ENCODE assay signal across 23 cellular contexts in the genomic region with DNA sequence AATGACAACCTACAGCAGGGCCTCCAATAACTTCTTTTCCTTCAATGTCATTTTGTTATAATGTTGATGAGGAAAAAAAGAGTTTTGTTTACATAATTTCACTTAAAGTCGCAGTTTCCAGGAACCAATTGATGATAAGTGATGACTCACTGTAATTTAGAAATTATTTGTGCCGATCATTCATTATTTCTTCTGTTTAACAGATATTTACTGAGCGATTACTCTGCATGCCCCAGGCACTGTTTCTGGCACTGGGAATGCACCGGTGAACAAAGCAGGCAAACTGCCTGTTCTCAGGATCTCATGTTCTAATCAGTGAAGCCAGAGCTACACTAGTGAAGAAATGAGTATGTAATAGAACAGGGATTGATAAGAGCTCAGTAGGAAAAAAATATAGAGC.
A peak's percentile ranks its signal among the peaks of the same experiment; 100 is the strongest.
DNase-seq lines count a peak whose midpoint lies in the region; ATAC-seq, FAIRE-seq and TF ChIP-seq lines count a peak whose summit lies in the region.
"Had no signal": no experiment of that assay in that cellular context is flagged by ENCODE, and none has a peak within 500 bp of the region (broad histone marks: within the 10 kb centered on the region; RNA-seq: fewer than 3 reads in every experiment).

No MANE protein-coding gene starts in this region.

- H3K27ac Mint-ChIP-seq in CD8-positive, alpha-beta memory T cell, result no peak overlapping the region
- H3K27ac Mint-ChIP-seq: GM23338, H9 had no signal

- no TSS peak for BruUV-seq in HepG2 (replicated peaks; lab: Mats Ljungman, UMichigan)

- H3K27ac ChIP-seq in HepG2 (ENCODE audit: extremely low read length, insufficient read depth, low read length) (no peak overlapping the region), right lobe of liver (no peak overlapping the region), keratinocyte (ENCODE audit: control insufficient read depth, insufficient read depth, low read length) (no peak overlapping the region)
- H3K27ac ChIP-seq in CD8-positive, alpha-beta memory T cell (ENCODE audit: low read depth, low read length), result no peak overlapping the region

- CTCF ChIA-PET in HepG2 (lab: Yijun Ruan, JAX; ENCODE audit: low intra/inter-chr PET ratio, low total read pairs), result no interaction called here
- CTCF ChIA-PET in CD8-positive, alpha-beta memory T cell (lab: Charles Lee), result no interaction called here

- no peaks in the 10 kb centered on the region for H3K4me1 Mint-ChIP-seq in CD8-positive, alpha-beta memory T cell
- H3K4me1 Mint-ChIP-seq: GM23338 had no signal

- TF ChIP-seq RAD21 in HepG2 (CRISPR knock-in tag; IDR thresholded peaks at IDR 0.05), result no peak

- H2AFZ ChIP-seq in HepG2 (ENCODE audit: low read length), result no peak overlapping the region
- H2AFZ ChIP-seq in keratinocyte (ENCODE audit: control insufficient read depth, low read length), result no peak overlapping the region
- H2AFZ ChIP-seq: GM23338 had no signal

- no peaks in the 10 kb centered on the region for H3K9me1 ChIP-seq in keratinocyte (ENCODE audit: control insufficient read depth, extremely low read depth, insufficient read depth, low read length)

- FAIRE-seq in HepG2 (lab: Jason Lieb, UNC) (no peak), keratinocyte (lab: Jason Lieb, UNC) (peak; percentile 13)
- FAIRE-seq: D721Med, GM12878 had no signal

- H4K20me1 ChIP-seq in HepG2 (ENCODE audit: insufficient read depth, low read length) (no peaks in the 10 kb centered on the region), keratinocyte (ENCODE audit: control insufficient read depth, extremely low read depth, insufficient read depth, low read length) (no peaks in the 10 kb centered on the region)

- no peak overlapping the region for H3K4me3 Mint-ChIP-seq in CD8-positive, alpha-beta memory T cell
- H3K4me3 Mint-ChIP-seq: GM23338, H9 had no signal

- no peaks in the 10 kb centered on the region for H3K79me2 ChIP-seq in HepG2 (ENCODE audit: insufficient read depth, low read length)
- H3K79me2 ChIP-seq in keratinocyte (ENCODE audit: control insufficient read depth, insufficient read depth, low read length), result no peaks in the 10 kb centered on the region

- H3K9me3 ChIP-seq in HepG2 (ENCODE audit: low read length) (no peaks in the 10 kb centered on the region), right lobe of liver (no peaks in the 10 kb centered on the region), keratinocyte (ENCODE audit: control insufficient read depth, low read depth, low read length) (no peaks in the 10 kb centered on the region)
- H3K9me3 ChIP-seq in CD8-positive, alpha-beta memory T cell (ENCODE audit: low read length), result no peaks in the 10 kb centered on the region

- H3K27me3 Mint-ChIP-seq in CD8-positive, alpha-beta memory T cell, result peaks cover 9% of the 10 kb centered on the region in 2 donors

- dilution Hi-C loops in keratinocyte (cut with MboI; ENCODE audit: extremely low pct_ligation_motif_present, low sequenced_read_pairs), result no loop called here

- no peaks in the 10 kb centered on the region for H3K36me3 Mint-ChIP-seq in CD8-positive, alpha-beta memory T cell

- H3K9ac ChIP-seq in HepG2 (ENCODE audit: insufficient read depth, low read depth, low read length), result no peak overlapping the region
- no peak overlapping the region for H3K9ac ChIP-seq in keratinocyte (ENCODE audit: control insufficient read depth, extremely low read depth, insufficient read depth, low read length)

- TF ChIP-seq POLR2A in HepG2 (IDR thresholded peaks at IDR 0.05; ENCODE audit: insufficient read depth in 1 of 2, low read depth in 2 of 2, low read length in 2 of 2), result no peak
- no peak for TF ChIP-seq POLR2A in right lobe of liver (IDR thresholded peaks at IDR 0.05)

- TF ChIP-seq EP300 in HepG2 (IDR thresholded peaks at IDR 0.05; ENCODE audit: low read depth in 2 of 2, low read length in 2 of 2), result no peak
- TF ChIP-seq EP300 in HepG2 (CRISPR knock-in tag; IDR thresholded peaks at IDR 0.05; ENCODE audit: borderline replicate concordance), result no peak

- H3K9me3 Mint-ChIP-seq in CD8-positive, alpha-beta memory T cell, result peaks cover 0 to 4% (median 0%) of the 10 kb centered on the region in 5 donors
- H3K9me3 Mint-ChIP-seq: GM23338, H9 had no signal

- H3K36me3 ChIP-seq in HepG2 (replicated peaks in 1 of 2; ENCODE audit: control insufficient read depth in 1 of 2, insufficient read depth in 2 of 2, low read length in 2 of 2) (no peaks in the 10 kb centered on the region), right lobe of liver (no peaks in the 10 kb centered on the region), keratinocyte (ENCODE audit: control insufficient read depth in 2 of 2, extremely low read depth in 1 of 2, insufficient read depth in 2 of 2, low read length in 2 of 2) (no peaks in the 10 kb centered on the region)
- H3K36me3 ChIP-seq in CD8-positive, alpha-beta memory T cell (ENCODE audit: insufficient read depth, low read length), result no peaks in the 10 kb centered on the region

- in situ Hi-C loops in HepG2 (cut with HindIII; ENCODE audit: extremely low pct_ligation_motif_present, low pct_unique_long_range_greater_than_20kb), result no loop called here

- no peak overlapping the region for H3K4me3 ChIP-seq in HepG2 (replicated peaks in 1 of 3; ENCODE audit: insufficient read depth in 1 of 3, low read depth in 2 of 3, low read length in 3 of 3)
- no peak overlapping the region for H3K4me3 ChIP-seq in right lobe of liver
- no peak overlapping the region for H3K4me3 ChIP-seq in epithelial cell of esophagus (ENCODE audit: low read length)
- H3K4me3 ChIP-seq in keratinocyte (ENCODE audit: control insufficient read depth in 2 of 3, extremely low read depth in 1 of 3, insufficient read depth in 2 of 3, low read depth in 1 of 3, low read length in 3 of 3), result no peak overlapping the region
- no peak overlapping the region for H3K4me3 ChIP-seq in CD8-positive, alpha-beta memory T cell (ENCODE audit: low read length)
- H3K4me3 ChIP-seq: GM12878, GM23338 had no signal

- intact Hi-C loops in HepG2 (cut with micrococcal nuclease; ENCODE audit: unreplicated experiment), result no loop called here
- intact Hi-C loops in right lobe of liver (cut with DNase I), result no loop called here

- no peak for ATAC-seq in HepG2
- no peak for ATAC-seq in right lobe of liver
- ATAC-seq in GM21529 (IDR thresholded peaks at IDR 0.05; ENCODE audit: unreplicated experiment), result no peak
- ATAC-seq: GM12878, GM23338 had no signal

- TF ChIP-seq CTCF in HepG2 (CRISPR knock-in tag; IDR thresholded peaks at IDR 0.05), result no peak
- TF ChIP-seq CTCF in right lobe of liver (IDR thresholded peaks at IDR 0.05), result no peak
- no peak for TF ChIP-seq CTCF in epithelial cell of esophagus (IDR thresholded peaks at IDR 0.05; ENCODE audit: insufficient read depth, low read depth, low read length, missing control alignments)
- no peak for TF ChIP-seq CTCF in keratinocyte (optimal IDR thresholded peaks at IDR 0.05 in 1 of 3, IDR thresholded peaks at IDR 0.05 in 1 of 3, conservative IDR thresholded peaks at IDR 0.05 in 1 of 3; ENCODE audit: extremely low read depth in 1 of 3, insufficient read depth in 2 of 3, low read length in 3 of 3)

- H3K27me3 ChIP-seq in HepG2 (ENCODE audit: control insufficient read depth in 1 of 2, insufficient read depth in 2 of 2, low read length in 2 of 2) (no peaks in the 10 kb centered on the region; a peak in 1 of 5 replicates), right lobe of liver (no peaks in the 10 kb centered on the region), keratinocyte (ENCODE audit: control insufficient read depth, extremely low read depth, insufficient read depth, low read length) (no peaks in the 10 kb centered on the region)
- no peaks in the 10 kb centered on the region for H3K27me3 ChIP-seq in CD8-positive, alpha-beta memory T cell (ENCODE audit: insufficient read depth, low read length, poor library complexity, severe bottlenecking)

- no peak for DNase-seq in HepG2 (ENCODE audit: low spot score)
- no peak for DNase-seq in right lobe of liver
- DNase-seq in NCI-H69 (lab: John Stamatoyannopoulos, UW), result peak; percentile 39
- peak; percentile 61 for DNase-seq in epithelial cell of esophagus (ENCODE audit: low read depth)
- DNase-seq in keratinocyte (ENCODE audit: low read depth, low spot score), result no peak
- no peak for DNase-seq in middle frontal gyrus (ENCODE audit: extremely low spot score, low spot score)
- no peak for DNase-seq in CD8-positive, alpha-beta memory T cell
- DNase-seq: GDM1; H9; KBM-7; MV-4-11; NCI-H1105; NCI-H1694; NCI-H2081; NCI-H2227 treated with DMSO at 0.1 percent for 48 hours; NCI-H774; NK-92 treated with Interleukin-12 subunit alpha and Interleukin-12 subunit beta, amount 100 ng/mL, for 24 hours; RPMI8226; SHP77 had no signal

- H3K4me1 ChIP-seq in HepG2 (ENCODE audit: insufficient read depth, low read length) (no peaks in the 10 kb centered on the region), right lobe of liver (no peaks in the 10 kb centered on the region), keratinocyte (ENCODE audit: control insufficient read depth, extremely low read depth, insufficient read depth, low read length) (peaks cover 17% of the 10 kb centered on the region)
- H3K4me1 ChIP-seq in CD8-positive, alpha-beta memory T cell (ENCODE audit: insufficient read depth, low read length), result no peaks in the 10 kb centered on the region

- POLR2A ChIA-PET in HepG2 (lab: Yijun Ruan, JAX), result no interaction called here
- POLR2A ChIA-PET in CD8-positive, alpha-beta memory T cell (lab: Charles Lee), result no interaction called here

- H3K4me2 ChIP-seq in HepG2 (ENCODE audit: low read depth, low read length), result no peak overlapping the region
- H3K4me2 ChIP-seq in keratinocyte (ENCODE audit: control insufficient read depth, extremely low read depth, insufficient read depth, low read depth, low read length), result no peak overlapping the region
- H3K4me2 ChIP-seq: GM23338 had no signal

- WGBS in HepG2 (ENCODE audit: low lambda C conversion rate), result 30% methylated on average over 4 of the region's 4 CpGs
- 78% methylated on average over 4 of the region's 4 CpGs for WGBS in right lobe of liver (ENCODE audit: insufficient coverage, low coverage, low lambda C conversion rate, missing lambda C conversion rate)

TF ChIP-seq in HepG2, 621 proteins besides CTCF, POLR2A, EP300 and RAD21:
- no peak for TF ChIP-seq GABPA (IDR thresholded peaks at IDR 0.05; ENCODE audit: low read depth, low read length)
- no peak for TF ChIP-seq GABPA (CRISPR knock-in tag; IDR thresholded peaks at IDR 0.05; ENCODE audit: low read depth)
- TF ChIP-seq MAFK (conservative IDR thresholded peaks at IDR 0.05 in 1 of 2, IDR thresholded peaks at IDR 0.05 in 1 of 2; ENCODE audit: low read length in 2 of 2), result peak in 1 of 2 experiments; percentile 51; a peak in 2 of 4 replicates
- peak; percentile 54 for TF ChIP-seq MAFF (IDR thresholded peaks at IDR 0.05; ENCODE audit: low read depth, low read length)

Comparison
In these comparisons a context has a peak if more than half of its experiments do, and no peak if none do; other contexts are left out.
1. DNase-seq: peak in NCI-H69 (single experiment) and epithelial cell of esophagus (single experiment); none in HepG2 (single experiment), right lobe of liver (0 of 3), keratinocyte (single experiment), middle frontal gyrus (single experiment) and CD8-positive, alpha-beta memory T cell (0 of 5).